1 cellular context compared by ENCODE assay signal in genomic region chr3:119236756-119237155, GRCh38.
TF ChIP-seq lines count a peak whose summit lies in the region.

No MANE protein-coding gene starts in this region.

TF ChIP-seq in IMR-90, 13 proteins besides CTCF, POLR2A, EP300 and RAD21 (continued from another document):
- TF ChIP-seq ELK1 (IDR thresholded peaks at IDR 0.05; ENCODE audit: borderline replicate concordance, low read depth, low read length), result no peak
- TF ChIP-seq CEBPB (IDR thresholded peaks at IDR 0.05; ENCODE audit: low read depth, low read length), result no peak
- no peak for TF ChIP-seq USF2 (IDR thresholded peaks at IDR 0.05; ENCODE audit: low read depth, low read length)
- no peak for TF ChIP-seq SMC3 (IDR thresholded peaks at IDR 0.05; ENCODE audit: low read depth, low read length)
